Comparison of ENCODE assay signal across 15 cellular contexts in the genomic region with DNA sequence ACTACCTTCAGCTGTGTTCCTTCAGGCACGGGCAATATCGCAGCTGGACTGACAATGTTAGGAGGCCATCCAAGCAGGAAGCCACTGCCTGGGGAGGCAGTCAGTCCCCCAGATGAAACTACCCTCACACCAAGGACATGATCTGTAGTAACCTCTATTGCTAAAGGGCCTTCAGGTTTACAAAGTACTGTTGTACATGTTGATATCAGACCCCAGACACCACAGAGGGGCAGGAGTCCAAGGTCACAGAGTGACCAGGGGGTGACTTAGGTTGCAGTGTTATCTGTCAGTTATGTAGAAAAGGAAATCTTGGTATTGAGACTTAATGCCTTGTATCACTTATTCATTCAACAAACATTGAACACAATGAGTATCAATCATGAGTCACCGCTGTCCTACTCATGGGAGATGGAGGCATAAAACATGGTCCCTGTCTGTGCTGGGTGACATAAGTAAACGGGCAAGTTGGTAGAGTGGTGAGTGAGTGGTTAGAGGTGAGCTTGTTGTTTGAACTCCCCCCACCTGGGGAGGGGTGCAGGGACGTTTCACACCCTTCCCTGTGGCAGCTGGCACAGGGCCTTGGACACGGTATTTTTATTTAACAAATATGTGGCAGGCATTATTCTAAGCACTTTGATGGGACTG. TPM values are rescaled to one million over a fixed set of nuclear protein-coding genes. Genes with fewer than 3 reads are reported as not detected.
DNase-seq lines count a peak whose midpoint lies in the region; ATAC-seq, FAIRE-seq and TF ChIP-seq lines count a peak whose summit lies in the region.
"Had no signal": no experiment of that assay in that cellular context is flagged by ENCODE, and none has a peak within 500 bp of the region (broad histone marks: within the 10 kb centered on the region; RNA-seq: fewer than 3 reads in every experiment).

No MANE protein-coding gene starts in this region.

- ATAC-seq in GM12878 (peak; percentile 2; the same call in 1 of the 3 replicates), left lung (no peak), HG03439 (IDR thresholded peaks at IDR 0.05; ENCODE audit: unreplicated experiment) (no peak)
- ATAC-seq: T-cell had no signal

- intact Hi-C loops in GM12878 (cut with micrococcal nuclease; ENCODE audit: unreplicated experiment), result no loop called here
- intact Hi-C loops in left lung (cut with DNase I), result no loop called here

- no TSS peak for BruUV-seq in GM12878 (replicated peaks; lab: Mats Ljungman, UMichigan)

- WGBS in GM12878 (ENCODE audit: insufficient coverage, insufficient replicate concordance, low lambda C conversion rate, missing lambda C conversion rate), result 61% methylated on average over 6 of the region's 6 CpGs
- WGBS in tibial nerve, 2 donors, result 73 to 84% methylated on average over 6 of the region's 6 CpGs

- H3K27ac ChIP-seq in GM12878 (ENCODE audit: control insufficient read depth, insufficient read depth) (peak overlapping the region; percentile 41; the same call in 1 of the 2 replicates), left lung (peak overlapping the region; percentile 7 to 11), tibial nerve (peak overlapping the region; percentile 64 to 87 (median 76))

- no peak overlapping the region for H3K9ac ChIP-seq in GM12878 (ENCODE audit: control insufficient read depth, insufficient read depth, low read length)

- no peak for TF ChIP-seq CTCF in GM12878 (IDR thresholded peaks at IDR 0.05 in 2 of 3, conservative IDR thresholded peaks at IDR 0.05 in 1 of 3; ENCODE audit: control insufficient read depth in 2 of 3, extremely low read depth in 1 of 3, insufficient read depth in 1 of 3, low read depth in 3 of 3, low read length in 3 of 3)
- no peak for TF ChIP-seq CTCF in left lung (IDR thresholded peaks at IDR 0.05)
- no peak for TF ChIP-seq CTCF in tibial nerve (IDR thresholded peaks at IDR 0.05)

- no peak for TF ChIP-seq POLR2A in GM12878 (IDR thresholded peaks at IDR 0.05; ENCODE audit: low read depth, low read length)
- TF ChIP-seq POLR2A in tibial nerve (IDR thresholded peaks at IDR 0.05), result no peak

- H3K36me3 ChIP-seq in GM12878 (ENCODE audit: control insufficient read depth in 2 of 2, insufficient read depth in 2 of 2, low read length in 1 of 2) (peaks cover 0 to 6% of the 10 kb centered on the region in 2 experiments; a peak in 3 of 4 replicates), left lung (no peaks in the 10 kb centered on the region), tibial nerve (no peaks in the 10 kb centered on the region)

- H3K27me3 ChIP-seq in GM12878 (replicated peaks in 1 of 2; ENCODE audit: control insufficient read depth in 2 of 2, insufficient read depth in 2 of 2, low read length in 1 of 2) (no peaks in the 10 kb centered on the region), left lung (peaks cover 0 to 7% of the 10 kb centered on the region in 2 donors), tibial nerve (no peaks in the 10 kb centered on the region)

- DNase-seq in M059J (ENCODE audit: low read depth), result peak; percentile 31
- no peak for DNase-seq in GM12878 (ENCODE audit: low read depth, low spot score)
- no peak for DNase-seq in left lung
- no peak for DNase-seq in tibial nerve (ENCODE audit: low spot score in 2 of 2)
- no peak for DNase-seq in DMS 273 (lab: John Stamatoyannopoulos, UW; ENCODE audit: unreplicated experiment)
- DNase-seq in UCSD-AML1 (lab: John Stamatoyannopoulos, UW; ENCODE audit: unreplicated experiment), result no peak
- DNase-seq: activated CD4-positive, alpha-beta memory T cell treated with anti-CD3 and anti-CD28 coated beads, Interleukin-2, amount 10 ng/mL, durations not matched to agents 7 days and 5 days; activated naive CD4-positive, alpha-beta T cell treated with anti-CD3 and anti-CD28 coated beads, Interleukin-2, amount 10 ng/mL, durations not matched to agents 7 days and 5 days; NCI-H1436 treated with DMSO at 0.1 percent for 48 hours; stimulated activated CD4-positive, alpha-beta T cell treated with anti-CD3 and anti-CD28 coated beads, Interleukin-4, amount 100 ng/mL, for 24 hours; T-cell had no signal

- peak overlapping the region; percentile 73 for H3K4me2 ChIP-seq in GM12878 (ENCODE audit: control insufficient read depth, insufficient read depth)

- no peak for FAIRE-seq in GM12878 (lab: Jason Lieb, UNC)
- FAIRE-seq: colon, D721Med, HTR-8/SVneo had no signal

- no peak overlapping the region for H2AFZ ChIP-seq in GM12878 (ENCODE audit: control insufficient read depth, low read depth, low read length)

- RAD21 ChIA-PET in GM12878 (lab: Charles Lee; ENCODE audit: unreplicated experiment), result interaction anchor here (1.0 to 1.8 kb wide), 2 partner anchors 82 to 210 kb away, joined by 3 to 8 read pairs; no protein-coding TSS in a partner anchor

- H3K9me3 ChIP-seq in GM12878 (replicated peaks; ENCODE audit: control insufficient read depth, insufficient read depth, low read length), result no peaks in the 10 kb centered on the region
- H3K9me3 ChIP-seq in left lung, result no peaks in the 10 kb centered on the region
- H3K9me3 ChIP-seq in tibial nerve, result no peaks in the 10 kb centered on the region

- no peaks in the 10 kb centered on the region for H4K20me1 ChIP-seq in GM12878 (ENCODE audit: control insufficient read depth, insufficient read depth)

- no peak for TF ChIP-seq EP300 in GM12878 (IDR thresholded peaks at IDR 0.05; ENCODE audit: borderline replicate concordance in 1 of 2, control insufficient read depth in 1 of 2, low read depth in 2 of 2, low read length in 2 of 2)
- TF ChIP-seq EP300 in tibial nerve (IDR thresholded peaks at IDR 0.05), result no peak

- no peak for TF ChIP-seq RAD21 in GM12878 (IDR thresholded peaks at IDR 0.05; ENCODE audit: insufficient read depth, low read depth, low read length)

- CTCF ChIA-PET in GM12878 (lab: Yijun Ruan, JAX), result interaction anchor here (0.6 to 1.3 kb wide), 3 partner anchors 9 to 85 kb away, joined by 3 to 4 read pairs (median 3); no protein-coding TSS in a partner anchor

- SMC1A ChIA-PET in GM12878 (lab: Charles Lee; ENCODE audit: uncharacterized antibody, unreplicated experiment), result interaction anchor here (0.5 to 1.7 kb wide), 5 partner anchors 9 to 363 kb away, joined by 3 to 9 read pairs (median 4); no protein-coding TSS in a partner anchor

- peaks cover 24% of the 10 kb centered on the region for H3K4me1 ChIP-seq in GM12878 (ENCODE audit: control insufficient read depth, insufficient read depth, low read length)
- peaks cover 45 to 48% of the 10 kb centered on the region in 2 donors for H3K4me1 ChIP-seq in left lung
- H3K4me1 ChIP-seq in tibial nerve, result peaks cover 0 to 69% (median 37%) of the 10 kb centered on the region in 4 donors

- H3K79me2 ChIP-seq in GM12878 (ENCODE audit: control insufficient read depth, insufficient read depth, low read length), result peaks cover 78% of the 10 kb centered on the region

- in situ Hi-C loops in GM12878 (cut with MboI), result no loop called here

- no peak overlapping the region; the same call in 1 of the 2 replicates for H3K4me3 ChIP-seq in GM12878
- H3K4me3 ChIP-seq in left lung, result no peak overlapping the region
- no peak overlapping the region for H3K4me3 ChIP-seq in tibial nerve

- POLR2A ChIA-PET in GM12878 (lab: Charles Lee), result interaction anchor here (0.6 kb wide), 1 partner anchor 185 kb away, joined by 4 read pairs; no protein-coding TSS in a partner anchor

TF ChIP-seq in GM12878, 131 proteins besides CTCF, POLR2A, EP300 and RAD21 (continues in another document):
- no peak for TF ChIP-seq SIN3A (IDR thresholded peaks at IDR 0.05; ENCODE audit: low read depth, low read length)
- TF ChIP-seq, protein P1, sequence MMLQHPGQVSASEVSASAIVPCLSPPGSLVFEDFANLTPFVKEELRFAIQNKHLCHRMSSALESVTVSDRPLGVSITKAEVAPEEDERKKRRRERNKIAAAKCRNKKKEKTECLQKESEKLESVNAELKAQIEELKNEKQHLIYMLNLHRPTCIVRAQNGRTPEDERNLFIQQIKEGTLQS (IDR thresholded peaks at IDR 0.05; ENCODE audit: borderline replicate concordance, extremely low read depth, low read depth, low read length), result no peak
- TF ChIP-seq NR2C1 (IDR thresholded peaks at IDR 0.05), result no peak
- TF ChIP-seq, protein P2, sequence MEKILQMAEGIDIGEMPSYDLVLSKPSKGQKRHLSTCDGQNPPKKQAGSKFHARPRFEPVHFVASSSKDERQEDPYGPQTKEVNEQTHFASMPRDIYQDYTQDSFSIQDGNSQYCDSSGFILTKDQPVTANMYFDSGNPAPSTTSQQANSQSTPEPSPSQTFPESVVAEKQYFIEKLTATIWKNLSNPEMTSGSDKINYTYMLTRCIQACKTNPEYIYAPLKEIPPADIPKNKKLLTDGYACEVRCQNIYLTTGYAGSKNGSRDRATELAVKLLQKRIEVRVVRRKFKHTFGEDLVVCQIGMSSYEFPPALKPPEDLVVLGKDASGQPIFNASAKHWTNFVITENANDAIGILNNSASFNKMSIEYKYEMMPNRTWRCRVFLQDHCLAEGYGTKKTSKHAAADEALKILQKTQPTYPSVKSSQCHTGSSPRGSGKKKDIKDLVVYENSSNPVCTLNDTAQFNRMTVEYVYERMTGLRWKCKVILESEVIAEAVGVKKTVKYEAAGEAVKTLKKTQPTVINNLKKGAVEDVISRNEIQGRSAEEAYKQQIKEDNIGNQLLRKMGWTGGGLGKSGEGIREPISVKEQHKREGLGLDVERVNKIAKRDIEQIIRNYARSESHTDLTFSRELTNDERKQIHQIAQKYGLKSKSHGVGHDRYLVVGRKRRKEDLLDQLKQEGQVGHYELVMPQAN (conservative IDR thresholded peaks at IDR 0.05), result no peak
- TF ChIP-seq JUND (IDR thresholded peaks at IDR 0.05; ENCODE audit: low read depth, low read length), result no peak
- no peak for TF ChIP-seq ZNF384 (IDR thresholded peaks at IDR 0.05; ENCODE audit: borderline replicate concordance, low read depth, low read length)

RNA-seq across cellular contexts. Expression of a gene that starts 7.1 kb away (rescaled TPM):
- total RNA-seq in M059J (2014; rRNA removed; shearing (Covaris generic)), result 5.0 and 9.0 TPM in 2 replicates
- total RNA-seq in GM12878 (2013; cell fraction: nucleolus; rRNA removed), result 89.9 and 109 TPM in 2 replicates
- total RNA-seq in GM12878 (2014; rRNA removed) (11.5 and 14.4 TPM in 2 replicates), GM12878 (2014; rRNA removed; fragmentation: Illumina TruSeq; extraction: Trizol) (6.8 and 8.5 TPM in 2 replicates), GM12878 (2021) (14.5 and 15.6 TPM in 2 replicates), left lung (10 to 100 TPM; 21.9 to 35.4 TPM), tibial nerve (10 to 100 TPM; 17.3 to 32.1 (median 21.2) TPM)
- 16.6 TPM for polyA plus RNA-seq in GM12878 (2011; ENCODE audit: low read depth)
- polyA plus RNA-seq in GM12878 (2011; rRNA removed) (24.3 and 27.2 TPM in 2 replicates), GM12878 (2014; fragmentation: Illumina TruSeq; extraction: Trizol) (9.4 and 13.3 TPM in 2 replicates), GM12878 (2014; fragmentation: Nextera tagmentation; extraction: Ambion mirVana) (1 to 10 TPM; 2.9 to 6.6 TPM), GM12878 (2014; rRNA removed) (8.0 and 8.8 TPM in 2 replicates), GM12878 (2016; fragmentation: Nextera tagmentation; extraction: Ambion mirVana) (1 to 10 TPM; 3.4 to 4.9 TPM)
- 20.0 and 24.5 TPM in 2 replicates for polyA plus RNA-seq in GM12878 (2011; cell fraction: cytosol; rRNA removed)
- 34.6 and 38.3 TPM in 2 replicates for polyA plus RNA-seq in GM12878 (2011; cell fraction: nucleus; rRNA removed)
- polyA plus RNA-seq in GM12878 (2012), result 21.2 and 25.6 TPM in 2 replicates
- polyA minus RNA-seq in GM12878 (2011; rRNA and poly(A)+ RNA removed), result 31.6 and 32.4 TPM in 2 replicates
- polyA minus RNA-seq in GM12878 (2011; cell fraction: cytosol; rRNA and poly(A)+ RNA removed), result 11.0 and 14.5 TPM in 2 replicates
- 29.9 and 39.4 TPM in 2 replicates for polyA minus RNA-seq in GM12878 (2011; cell fraction: nucleus; rRNA and poly(A)+ RNA removed)

Comparison
In these comparisons a context has a peak if more than half of its experiments do, and no peak if none do; other contexts are left out.
1. H3K27ac ChIP-seq: peak in every context shown above with its lines; median percentile 76 in tibial nerve; 41 in GM12878; 9 in left lung.